In genomic region chr22:41925783-41926460, GRCh38 we compare ENCODE assay signal across 8 cellular contexts. TPM values are rescaled to one million over a fixed set of nuclear protein-coding genes. Genes with fewer than 3 reads are reported as not detected.
DNase-seq lines count a peak whose midpoint lies in the region; TF ChIP-seq lines count a peak whose summit lies in the region.

No MANE protein-coding gene starts in this region.

- WGBS in sigmoid colon, 2 donors, result 4% methylated on average over 47 to 48 of the region's 48 CpGs

- H4K20me1 ChIP-seq in OCI-LY3 (ENCODE audit: insufficient read depth, low read length), result no peaks in the 10 kb centered on the region

- in situ Hi-C loops in G401 (cut with HindIII; ENCODE audit: low sequenced_read_pairs), result no loop called here

- no peak for TF ChIP-seq EP300 in sigmoid colon (IDR thresholded peaks at IDR 0.05)

- H3K36me3 ChIP-seq in OCI-LY3 (replicated peaks; ENCODE audit: low read depth, low read length) (no peaks in the 10 kb centered on the region), sigmoid colon (no peaks in the 10 kb centered on the region)

- H3K27ac ChIP-seq in OCI-LY3 (ENCODE audit: low read length) (no peak overlapping the region), sigmoid colon (no peak overlapping the region)

- no peak overlapping the region for H3K27ac Mint-ChIP-seq in HFFc6

- TF ChIP-seq POLR2A in sigmoid colon (IDR thresholded peaks at IDR 0.05), result no peak

- no peaks in the 10 kb centered on the region for H3K4me1 Mint-ChIP-seq in HFFc6 (ENCODE audit: low read depth)

- H3K9ac ChIP-seq in OCI-LY3 (ENCODE audit: low read length), result peak overlapping the region; percentile 53

- peak overlapping the region; percentile 59 for H3K4me2 ChIP-seq in OCI-LY3 (ENCODE audit: low read length)

- H3K79me2 ChIP-seq in OCI-LY3 (ENCODE audit: low read length), result no peaks in the 10 kb centered on the region

- intact Hi-C loops in sigmoid colon (cut with DNase I), result no loop called here

- H3K9me3 ChIP-seq in OCI-LY3 (ENCODE audit: insufficient read depth, low read length) (no peaks in the 10 kb centered on the region), sigmoid colon (no peaks in the 10 kb centered on the region)

- no peaks in the 10 kb centered on the region for H3K36me3 Mint-ChIP-seq in HFFc6 (ENCODE audit: low read depth)

- DNase-seq in Daoy (ENCODE audit: low read depth) (peak; percentile 77), HFFc6 (no peak), glomerular visceral epithelial cell (ENCODE audit: extremely low spot score) (peak; percentile 46), sigmoid colon (no peak), NK-92 (lab: John Stamatoyannopoulos, UW; ENCODE audit: unreplicated experiment) (no peak), G401 (ENCODE audit: low spot score) (no peak)
- peak; percentile 51 to 67 for DNase-seq in activated T-helper 1 cell treated with anti-CD3 and anti-CD28 coated beads, Interleukin-2, amount 50 U/mL, for 16 hours (ENCODE audit: low read depth in 1 of 2, low spot score in 1 of 2)

- peaks cover 19% of the 10 kb centered on the region for H3K27me3 Mint-ChIP-seq in HFFc6 (ENCODE audit: insufficient read depth)

- H3K4me3 ChIP-seq in OCI-LY3 (ENCODE audit: low read length) (peak overlapping the region; percentile 70), sigmoid colon (peak overlapping the region in 3 of 4 donors; percentile 30 to 47 (median 45))

- H3K4me3 Mint-ChIP-seq in HFFc6, result peak overlapping the region; percentile 32; the same call in 1 of the 2 replicates

- H2AFZ ChIP-seq in OCI-LY3 (ENCODE audit: low read depth, low read length), result no peak overlapping the region

- TF ChIP-seq CTCF in HFFc6 (IDR thresholded peaks at IDR 0.05) (peak; percentile 75), OCI-LY3 (IDR thresholded peaks at IDR 0.05; ENCODE audit: low read depth, low read length) (peak; percentile 73), sigmoid colon (IDR thresholded peaks at IDR 0.05) (peak in 3 of 4 experiments; percentile 8 to 63 (median 12))

- H3K9me3 Mint-ChIP-seq in HFFc6, result no peaks in the 10 kb centered on the region

- H3K4me1 ChIP-seq in OCI-LY3 (ENCODE audit: low read length), result peaks cover 71% of the 10 kb centered on the region
- peaks cover 0 to 13% (median 12%) of the 10 kb centered on the region in 4 donors for H3K4me1 ChIP-seq in sigmoid colon

- H3K27me3 ChIP-seq in OCI-LY3 (ENCODE audit: low read depth, low read length) (peaks cover 13% of the 10 kb centered on the region), sigmoid colon (peaks cover 13 to 27% (median 26%) of the 10 kb centered on the region in 3 donors)

RNA-seq across cellular contexts. Expression of gene TNFRSF13C, which starts 0.7 kb away (rescaled TPM):
- 0.17 and 0.27 TPM in 2 replicates for total RNA-seq in Daoy (2014; rRNA removed; shearing (Covaris generic))
- total RNA-seq in HFFc6 (2021; fragmentation: NEBNext Ultra II Directional; extraction: Animal tissue kit (Norgen Biotek cat#: 25700)), result under 1 TPM; 0.05 to 0.32 (median 0.25) TPM
- total RNA-seq in sigmoid colon, result not detected
- polyA plus RNA-seq in sigmoid colon, result 10 to 100 TPM in 1 of 3 donors, 1 to 10 TPM in 1, under 1 TPM in 1; 0.23 to 23.9 (median 1.2) TPM
- total RNA-seq in G401 (2014; rRNA removed; shearing (Covaris generic)), result 0.03 and 0.12 TPM in 2 replicates

RNA-seq across cellular contexts. Expression of gene SHISA8, which starts 11.0 kb away (rescaled TPM):
- not detected in 2 replicates for total RNA-seq in Daoy (2014; rRNA removed; shearing (Covaris generic))
- total RNA-seq in HFFc6 (2021; fragmentation: NEBNext Ultra II Directional; extraction: Animal tissue kit (Norgen Biotek cat#: 25700)), result not detected
- total RNA-seq in sigmoid colon, result not detected
- polyA plus RNA-seq in sigmoid colon, result under 1 TPM in 1 of 3 donors, not detected in 2; 0.12 TPM
- 0.78 and 5.5 TPM in 2 replicates for total RNA-seq in G401 (2014; rRNA removed; shearing (Covaris generic))

RNA-seq across cellular contexts. Expression of gene CENPM, which starts 21.0 kb away (rescaled TPM):
- 44.2 and 57.3 TPM in 2 replicates for total RNA-seq in Daoy (2014; rRNA removed; shearing (Covaris generic))
- total RNA-seq in HFFc6 (2021; fragmentation: NEBNext Ultra II Directional; extraction: Animal tissue kit (Norgen Biotek cat#: 25700)), result 10 to 100 TPM; 15.6 to 29.4 (median 26.3) TPM
- total RNA-seq in sigmoid colon, result 1 to 10 TPM in 3 of 4 donors, not detected in 1; 1.1 to 5.4 (median 2.5) TPM
- polyA plus RNA-seq in sigmoid colon, result 10 to 100 TPM; 24.0 to 48.5 (median 35.8) TPM
- 89.5 and 91.5 TPM in 2 replicates for total RNA-seq in G401 (2014; rRNA removed; shearing (Covaris generic))

RNA-seq across cellular contexts. Expression of gene SEPTIN3, which starts 43.3 kb away (rescaled TPM):
- 0.74 and 0.77 TPM in 2 replicates for total RNA-seq in Daoy (2014; rRNA removed; shearing (Covaris generic))
- total RNA-seq in HFFc6 (2021; fragmentation: NEBNext Ultra II Directional; extraction: Animal tissue kit (Norgen Biotek cat#: 25700)), result under 1 TPM in 2 of 6 experiments, not detected in 4; 0.05 to 0.17 TPM
- 1 to 10 TPM; 1.1 to 1.6 (median 1.3) TPM for total RNA-seq in sigmoid colon
- under 1 TPM; 0.46 to 0.71 (median 0.60) TPM for polyA plus RNA-seq in sigmoid colon
- total RNA-seq in G401 (2014; rRNA removed; shearing (Covaris generic)), result 1.2 and 2.4 TPM in 2 replicates

Comparison
In these comparisons a context has a peak if more than half of its experiments do, and no peak if none do; other contexts are left out.
1. DNase-seq: peak in Daoy (single experiment), activated T-helper 1 cell treated with anti-CD3 and anti-CD28 coated beads, Interleukin-2, amount 50 U/mL, for 16 hours (2 of 2) and glomerular visceral epithelial cell (single experiment); none in HFFc6 (single experiment), sigmoid colon (single experiment), NK-92 (single experiment) and G401 (single experiment).
2. CTCF ChIP-seq: peak in every context shown above with its lines; median percentile 75 in HFFc6; 73 in OCI-LY3; 12 in sigmoid colon.